21 cellular contexts compared by ENCODE assay signal in genomic region chr15:92451225-92451825, GRCh38. TPM values are rescaled to one million over a fixed set of nuclear protein-coding genes. Genes with fewer than 3 reads are reported as not detected.
DNase-seq lines count a peak whose midpoint lies in the region; ATAC-seq, FAIRE-seq and TF ChIP-seq lines count a peak whose summit lies in the region.
"Had no signal": no experiment of that assay in that cellular context is flagged by ENCODE, and none has a peak within 500 bp of the region (broad histone marks: within the 10 kb centered on the region; RNA-seq: fewer than 3 reads in every experiment).

No MANE protein-coding gene starts in this region.

- TF ChIP-seq CTCF in foreskin keratinocyte (conservative IDR thresholded peaks at IDR 0.05): no peak
- TF ChIP-seq CTCF in CD14-positive monocyte (IDR thresholded peaks at IDR 0.05): no peak
- no peak for TF ChIP-seq CTCF in kidney (IDR thresholded peaks at IDR 0.05; ENCODE audit: borderline replicate concordance, extremely low read depth, insufficient read depth)

- no peak for FAIRE-seq in kidney (lab: Jason Lieb, UNC)

- intact Hi-C loops in CD14-positive monocyte (cut with micrococcal nuclease): no loop called here
- intact Hi-C loops in kidney (cut with DNase I): no loop called here

- H3K36me3 Mint-ChIP-seq in CD14-positive monocyte: no peaks in the 10 kb centered on the region
- H3K36me3 Mint-ChIP-seq: activated naive CD8-positive, alpha-beta T cell treated with anti-CD3 and anti-CD28 coated beads for 36 hours; natural killer cell treated with Interleukin-12 subunit alpha and Interleukin-12 subunit beta and Interleukin-15 and Interleukin-18, amount 100 ng/mL, for 72 hours had no signal

- H3K4me3 ChIP-seq in kidney (ENCODE audit: low read length in 2 of 2): no peak overlapping the region
- H3K4me3 ChIP-seq: HAP-1, PC-9, upper lobe of left lung had no signal

- H3K36me3 ChIP-seq in kidney (ENCODE audit: control insufficient read depth in 1 of 2, insufficient read depth in 2 of 2, low read length in 2 of 2): no peaks in the 10 kb centered on the region
- H3K36me3 ChIP-seq: HAP-1, upper lobe of left lung had no signal

- peaks cover 6% of the 10 kb centered on the region for H3K4me1 ChIP-seq in foreskin keratinocyte
- H3K4me1 ChIP-seq in kidney (ENCODE audit: control insufficient read depth in 1 of 2, insufficient read depth in 1 of 2, low read depth in 1 of 2, low read length in 2 of 2): no peaks in the 10 kb centered on the region
- H3K4me1 ChIP-seq: HAP-1, upper lobe of left lung had no signal

- H3K27me3 Mint-ChIP-seq in CD14-positive monocyte (ENCODE audit: low read depth in 3 of 3): peaks cover 1 to 9% (median 1%) of the 10 kb centered on the region in 3 donors

- H3K27ac Mint-ChIP-seq in CD14-positive monocyte: no peak overlapping the region
- H3K27ac Mint-ChIP-seq: activated naive CD8-positive, alpha-beta T cell treated with anti-CD3 and anti-CD28 coated beads for 36 hours; natural killer cell treated with Interleukin-12 subunit alpha and Interleukin-12 subunit beta and Interleukin-15 and Interleukin-18, amount 100 ng/mL, for 72 hours had no signal

- ATAC-seq in foreskin keratinocyte: peak; percentile 81
- no peak for ATAC-seq in GM19397 (IDR thresholded peaks at IDR 0.05; ENCODE audit: unreplicated experiment)
- ATAC-seq: left lobe of liver; natural killer cell treated with Interleukin-12 subunit alpha and Interleukin-12 subunit beta and Interleukin-15 and Interleukin-18, amount 100 ng/mL, for 72 hours; right cardiac atrium had no signal

- H3K9ac ChIP-seq in kidney (ENCODE audit: low read length in 2 of 2): no peak overlapping the region

- H3K4me3 Mint-ChIP-seq in CD14-positive monocyte: no peak overlapping the region
- H3K4me3 Mint-ChIP-seq: activated naive CD8-positive, alpha-beta T cell treated with anti-CD3 and anti-CD28 coated beads for 36 hours; natural killer cell treated with Interleukin-12 subunit alpha and Interleukin-12 subunit beta and Interleukin-15 and Interleukin-18, amount 100 ng/mL, for 72 hours had no signal

- H3K27ac ChIP-seq in foreskin keratinocyte (no peak overlapping the region), kidney (ENCODE audit: low read depth in 2 of 2, low read length in 2 of 2) (no peak overlapping the region)
- H3K27ac ChIP-seq: epithelial cell of prostate, PC-9, upper lobe of left lung had no signal

- in situ Hi-C loops in SK-MEL-5 (cut with HindIII; ENCODE audit: low pct_unique_long_range_greater_than_20kb, low sequenced_read_pairs): no loop called here

- no peaks in the 10 kb centered on the region for H3K4me1 Mint-ChIP-seq in CD14-positive monocyte
- H3K4me1 Mint-ChIP-seq: activated naive CD8-positive, alpha-beta T cell treated with anti-CD3 and anti-CD28 coated beads for 36 hours had no signal

- no peaks in the 10 kb centered on the region for H3K27me3 ChIP-seq in foreskin keratinocyte
- H3K27me3 ChIP-seq: upper lobe of left lung had no signal

- H3K9me3 Mint-ChIP-seq in CD14-positive monocyte: peaks cover 0 to 2% (median 0%) of the 10 kb centered on the region in 7 donors
- H3K9me3 Mint-ChIP-seq: activated naive CD8-positive, alpha-beta T cell treated with anti-CD3 and anti-CD28 coated beads for 36 hours; natural killer cell treated with Interleukin-12 subunit alpha and Interleukin-12 subunit beta and Interleukin-15 and Interleukin-18, amount 100 ng/mL, for 72 hours had no signal

- H3K9me3 ChIP-seq in kidney (ENCODE audit: control insufficient read depth in 1 of 2, low read length in 2 of 2): no peaks in the 10 kb centered on the region
- H3K9me3 ChIP-seq: HAP-1, upper lobe of left lung had no signal

- DNase-seq in GM04503 (ENCODE audit: low read depth) (peak; percentile 59), SK-MEL-5 (ENCODE audit: low read depth, low spot score) (peak; percentile 5), foreskin keratinocyte (peak; percentile 62 to 90), stromal cell of bone marrow (ENCODE audit: low read depth) (peak; percentile 31), CD14-positive monocyte (ENCODE audit: low spot score) (no peak), kidney (no peak)
- DNase-seq: activated CD4-positive, alpha-beta T cell treated with anti-CD3 and anti-CD28 coated beads for 1 hour; activated naive CD8-positive, alpha-beta T cell treated with anti-CD3 and anti-CD28 coated beads for 36 hours; DMS 273 treated with DMSO at 0.1 percent for 48 hours; NCI-H1694 treated with DMSO at 0.1 percent for 48 hours; NCI-H510A treated with DMSO at 0.1 percent for 48 hours; right cardiac atrium; stimulated activated CD4-positive, alpha-beta T cell treated with anti-CD3 and anti-CD28 coated beads, Interleukin-4, amount 100 ng/mL, for 1 hour; T-helper 1 cell; upper lobe of left lung had no signal

RNA-seq across cellular contexts. Expression of gene ST8SIA2, which starts 57.6 kb away (rescaled TPM):
- 0.13 TPM in 1 of 2 replicates, not detected in the other for total RNA-seq in SK-MEL-5 (2014; rRNA removed; shearing (Covaris generic))
- 0.81 TPM in 1 of 2 replicates, not detected in the other for polyA plus RNA-seq in SK-MEL-5 (2015; cell fraction: cytosol; rRNA removed)
- polyA plus RNA-seq in SK-MEL-5 (2015; cell fraction: nucleus; rRNA removed): not detected in 2 replicates
- 0.99 and 1.5 TPM in 2 replicates for total RNA-seq in foreskin keratinocyte
- polyA plus RNA-seq in foreskin keratinocyte: 0.48 and 1.0 TPM in 2 replicates
- not detected for polyA plus RNA-seq in CD14-positive monocyte
- 0.38 TPM for total RNA-seq in kidney
- not detected for polyA plus RNA-seq in kidney (ENCODE audit: insufficient read depth, low read depth, low replicate concordance)
- total RNA-seq: activated naive CD8-positive, alpha-beta T cell treated with anti-CD3 and anti-CD28 coated beads for 36 hours; left lobe of liver; natural killer cell treated with Interleukin-12 subunit alpha and Interleukin-12 subunit beta and Interleukin-15 and Interleukin-18, amount 100 ng/mL, for 72 hours; PC-9 had no signal

Comparison
In these comparisons a context has a peak if more than half of its experiments do, and no peak if none do; other contexts are left out.
1. DNase-seq: peak in GM04503 (single experiment), SK-MEL-5 (single experiment), foreskin keratinocyte (2 of 2) and stromal cell of bone marrow (single experiment); none in CD14-positive monocyte (single experiment) and kidney (single experiment).